Comparison of ENCODE assay signal across 1 cellular context in the genomic region with DNA sequence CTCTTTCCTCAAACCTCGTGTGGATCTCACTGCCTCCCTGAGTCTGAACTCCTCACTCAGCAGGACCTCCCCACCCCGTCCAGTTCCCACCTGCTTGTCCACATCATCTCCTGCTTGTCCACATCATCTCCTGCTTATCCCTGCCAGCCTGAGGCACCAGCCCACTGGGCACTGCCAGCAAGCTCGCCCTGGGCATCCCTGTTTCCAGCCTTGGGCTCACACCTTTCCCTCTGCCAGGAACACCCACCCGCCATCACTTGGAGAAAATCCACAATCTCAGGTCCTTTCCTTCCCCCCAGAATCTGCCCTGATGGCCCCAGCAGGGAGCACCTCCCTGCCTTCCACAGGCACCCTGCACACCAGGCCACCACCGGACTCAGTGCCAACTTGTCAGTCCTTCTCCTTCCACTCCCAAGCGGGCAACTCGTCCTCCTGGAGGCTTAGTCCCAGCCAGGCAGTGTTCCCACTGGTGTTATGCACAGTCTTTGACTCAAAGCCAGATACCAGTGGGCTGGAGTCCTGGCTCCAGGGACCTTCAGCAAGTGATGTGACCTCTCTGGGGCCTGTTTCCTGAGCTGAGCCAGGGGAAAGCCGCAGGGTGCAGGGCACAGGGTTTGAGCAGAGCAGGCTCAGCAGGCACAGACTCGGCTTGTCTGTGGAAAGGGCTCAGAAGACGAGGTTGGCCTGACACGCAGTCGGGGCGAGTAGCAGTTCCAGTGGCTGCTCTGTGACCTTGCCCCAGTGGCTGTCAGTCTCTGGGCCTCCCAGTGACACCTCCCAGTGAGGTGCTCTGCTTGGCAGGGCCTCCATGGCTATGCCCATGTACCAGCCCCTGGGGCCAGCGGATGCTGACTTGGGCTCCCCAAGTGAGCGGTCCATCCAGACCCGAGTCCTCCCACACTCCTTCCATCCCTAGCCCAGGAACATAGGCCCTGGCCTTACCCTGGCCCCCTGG.
TF ChIP-seq lines count a peak whose summit lies in the region.

No MANE protein-coding gene starts in this region.

TF ChIP-seq in GM23338, 12 proteins besides CTCF, POLR2A, EP300 and RAD21:
- TF ChIP-seq POLR2AphosphoS5 (IDR thresholded peaks at IDR 0.05; ENCODE audit: low read depth) = no peak
- TF ChIP-seq STAT1 (IDR thresholded peaks at IDR 0.05; ENCODE audit: unreplicated experiment) = no peak
- no peak for TF ChIP-seq ZNF114 (CRISPR knock-in tag; IDR thresholded peaks at IDR 0.05)
- TF ChIP-seq, protein P1, sequence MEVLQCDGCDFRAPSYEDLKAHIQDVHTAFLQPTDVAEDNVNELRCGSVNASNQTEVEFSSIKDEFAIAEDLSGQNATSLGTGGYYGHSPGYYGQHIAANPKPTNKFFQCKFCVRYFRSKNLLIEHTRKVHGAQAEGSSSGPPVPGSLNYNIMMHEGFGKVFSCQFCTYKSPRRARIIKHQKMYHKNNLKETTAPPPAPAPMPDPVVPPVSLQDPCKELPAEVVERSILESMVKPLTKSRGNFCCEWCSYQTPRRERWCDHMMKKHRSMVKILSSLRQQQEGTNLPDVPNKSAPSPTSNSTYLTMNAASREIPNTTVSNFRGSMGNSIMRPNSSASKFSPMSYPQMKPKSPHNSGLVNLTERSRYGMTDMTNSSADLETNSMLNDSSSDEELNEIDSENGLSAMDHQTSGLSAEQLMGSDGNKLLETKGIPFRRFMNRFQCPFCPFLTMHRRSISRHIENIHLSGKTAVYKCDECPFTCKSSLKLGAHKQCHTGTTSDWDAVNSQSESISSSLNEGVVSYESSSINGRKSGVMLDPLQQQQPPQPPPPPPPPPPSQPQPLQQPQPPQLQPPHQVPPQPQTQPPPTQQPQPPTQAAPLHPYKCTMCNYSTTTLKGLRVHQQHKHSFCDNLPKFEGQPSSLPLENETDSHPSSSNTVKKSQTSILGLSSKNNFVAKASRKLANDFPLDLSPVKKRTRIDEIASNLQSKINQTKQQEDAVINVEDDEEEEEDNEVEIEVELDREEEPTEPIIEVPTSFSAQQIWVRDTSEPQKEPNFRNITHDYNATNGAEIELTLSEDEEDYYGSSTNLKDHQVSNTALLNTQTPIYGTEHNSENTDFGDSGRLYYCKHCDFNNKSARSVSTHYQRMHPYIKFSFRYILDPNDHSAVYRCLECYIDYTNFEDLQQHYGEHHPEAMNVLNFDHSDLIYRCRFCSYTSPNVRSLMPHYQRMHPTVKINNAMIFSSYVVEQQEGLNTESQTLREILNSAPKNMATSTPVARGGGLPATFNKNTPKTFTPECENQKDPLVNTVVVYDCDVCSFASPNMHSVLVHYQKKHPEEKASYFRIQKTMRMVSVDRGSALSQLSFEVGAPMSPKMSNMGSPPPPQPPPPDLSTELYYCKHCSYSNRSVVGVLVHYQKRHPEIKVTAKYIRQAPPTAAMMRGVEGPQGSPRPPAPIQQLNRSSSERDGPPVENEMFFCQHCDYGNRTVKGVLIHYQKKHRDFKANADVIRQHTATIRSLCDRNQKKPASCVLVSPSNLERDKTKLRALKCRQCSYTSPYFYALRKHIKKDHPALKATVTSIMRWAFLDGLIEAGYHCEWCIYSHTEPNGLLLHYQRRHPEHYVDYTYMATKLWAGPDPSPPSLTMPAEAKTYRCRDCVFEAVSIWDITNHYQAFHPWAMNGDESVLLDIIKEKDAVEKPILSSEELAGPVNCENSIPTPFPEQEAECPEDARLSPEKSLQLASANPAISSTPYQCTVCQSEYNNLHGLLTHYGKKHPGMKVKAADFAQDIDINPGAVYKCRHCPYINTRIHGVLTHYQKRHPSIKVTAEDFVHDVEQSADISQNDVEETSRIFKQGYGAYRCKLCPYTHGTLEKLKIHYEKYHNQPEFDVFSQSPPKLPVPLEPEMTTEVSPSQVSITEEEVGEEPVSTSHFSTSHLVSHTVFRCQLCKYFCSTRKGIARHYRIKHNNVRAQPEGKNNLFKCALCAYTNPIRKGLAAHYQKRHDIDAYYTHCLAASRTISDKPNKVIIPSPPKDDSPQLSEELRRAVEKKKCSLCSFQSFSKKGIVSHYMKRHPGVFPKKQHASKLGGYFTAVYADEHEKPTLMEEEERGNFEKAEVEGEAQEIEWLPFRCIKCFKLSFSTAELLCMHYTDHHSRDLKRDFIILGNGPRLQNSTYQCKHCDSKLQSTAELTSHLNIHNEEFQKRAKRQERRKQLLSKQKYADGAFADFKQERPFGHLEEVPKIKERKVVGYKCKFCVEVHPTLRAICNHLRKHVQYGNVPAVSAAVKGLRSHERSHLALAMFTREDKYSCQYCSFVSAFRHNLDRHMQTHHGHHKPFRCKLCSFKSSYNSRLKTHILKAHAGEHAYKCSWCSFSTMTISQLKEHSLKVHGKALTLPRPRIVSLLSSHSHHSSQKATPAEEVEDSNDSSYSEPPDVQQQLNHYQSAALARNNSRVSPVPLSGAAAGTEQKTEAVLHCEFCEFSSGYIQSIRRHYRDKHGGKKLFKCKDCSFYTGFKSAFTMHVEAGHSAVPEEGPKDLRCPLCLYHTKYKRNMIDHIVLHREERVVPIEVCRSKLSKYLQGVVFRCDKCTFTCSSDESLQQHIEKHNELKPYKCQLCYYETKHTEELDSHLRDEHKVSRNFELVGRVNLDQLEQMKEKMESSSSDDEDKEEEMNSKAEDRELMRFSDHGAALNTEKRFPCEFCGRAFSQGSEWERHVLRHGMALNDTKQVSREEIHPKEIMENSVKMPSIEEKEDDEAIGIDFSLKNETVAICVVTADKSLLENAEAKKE (CRISPR knock-in tag; IDR thresholded peaks at IDR 0.05) = no peak
- TF ChIP-seq, protein P2, sequence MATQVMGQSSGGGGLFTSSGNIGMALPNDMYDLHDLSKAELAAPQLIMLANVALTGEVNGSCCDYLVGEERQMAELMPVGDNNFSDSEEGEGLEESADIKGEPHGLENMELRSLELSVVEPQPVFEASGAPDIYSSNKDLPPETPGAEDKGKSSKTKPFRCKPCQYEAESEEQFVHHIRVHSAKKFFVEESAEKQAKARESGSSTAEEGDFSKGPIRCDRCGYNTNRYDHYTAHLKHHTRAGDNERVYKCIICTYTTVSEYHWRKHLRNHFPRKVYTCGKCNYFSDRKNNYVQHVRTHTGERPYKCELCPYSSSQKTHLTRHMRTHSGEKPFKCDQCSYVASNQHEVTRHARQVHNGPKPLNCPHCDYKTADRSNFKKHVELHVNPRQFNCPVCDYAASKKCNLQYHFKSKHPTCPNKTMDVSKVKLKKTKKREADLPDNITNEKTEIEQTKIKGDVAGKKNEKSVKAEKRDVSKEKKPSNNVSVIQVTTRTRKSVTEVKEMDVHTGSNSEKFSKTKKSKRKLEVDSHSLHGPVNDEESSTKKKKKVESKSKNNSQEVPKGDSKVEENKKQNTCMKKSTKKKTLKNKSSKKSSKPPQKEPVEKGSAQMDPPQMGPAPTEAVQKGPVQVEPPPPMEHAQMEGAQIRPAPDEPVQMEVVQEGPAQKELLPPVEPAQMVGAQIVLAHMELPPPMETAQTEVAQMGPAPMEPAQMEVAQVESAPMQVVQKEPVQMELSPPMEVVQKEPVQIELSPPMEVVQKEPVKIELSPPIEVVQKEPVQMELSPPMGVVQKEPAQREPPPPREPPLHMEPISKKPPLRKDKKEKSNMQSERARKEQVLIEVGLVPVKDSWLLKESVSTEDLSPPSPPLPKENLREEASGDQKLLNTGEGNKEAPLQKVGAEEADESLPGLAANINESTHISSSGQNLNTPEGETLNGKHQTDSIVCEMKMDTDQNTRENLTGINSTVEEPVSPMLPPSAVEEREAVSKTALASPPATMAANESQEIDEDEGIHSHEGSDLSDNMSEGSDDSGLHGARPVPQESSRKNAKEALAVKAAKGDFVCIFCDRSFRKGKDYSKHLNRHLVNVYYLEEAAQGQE (IDR thresholded peaks at IDR 0.05; ENCODE audit: unreplicated experiment) = no peak
- no peak for TF ChIP-seq JUNB (IDR thresholded peaks at IDR 0.05; ENCODE audit: unreplicated experiment)
- no peak for TF ChIP-seq ZNF331 (CRISPR knock-in tag; IDR thresholded peaks at IDR 0.05; ENCODE audit: low read depth)
- no peak for TF ChIP-seq EZH2 (IDR thresholded peaks at IDR 0.05; ENCODE audit: low read depth, unreplicated experiment)
- no peak for TF ChIP-seq EZH2phosphoT487 (IDR thresholded peaks at IDR 0.05; ENCODE audit: unreplicated experiment)
- TF ChIP-seq, protein P3, sequence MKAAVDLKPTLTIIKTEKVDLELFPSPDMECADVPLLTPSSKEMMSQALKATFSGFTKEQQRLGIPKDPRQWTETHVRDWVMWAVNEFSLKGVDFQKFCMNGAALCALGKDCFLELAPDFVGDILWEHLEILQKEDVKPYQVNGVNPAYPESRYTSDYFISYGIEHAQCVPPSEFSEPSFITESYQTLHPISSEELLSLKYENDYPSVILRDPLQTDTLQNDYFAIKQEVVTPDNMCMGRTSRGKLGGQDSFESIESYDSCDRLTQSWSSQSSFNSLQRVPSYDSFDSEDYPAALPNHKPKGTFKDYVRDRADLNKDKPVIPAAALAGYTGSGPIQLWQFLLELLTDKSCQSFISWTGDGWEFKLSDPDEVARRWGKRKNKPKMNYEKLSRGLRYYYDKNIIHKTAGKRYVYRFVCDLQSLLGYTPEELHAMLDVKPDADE (IDR thresholded peaks at IDR 0.05) = no peak
- TF ChIP-seq CREB1 (CRISPR knock-in tag; IDR thresholded peaks at IDR 0.05; ENCODE audit: low read depth) = no peak
- no peak for TF ChIP-seq NANOG (IDR thresholded peaks at IDR 0.05; ENCODE audit: borderline replicate concordance)
